In the genomic region with DNA sequence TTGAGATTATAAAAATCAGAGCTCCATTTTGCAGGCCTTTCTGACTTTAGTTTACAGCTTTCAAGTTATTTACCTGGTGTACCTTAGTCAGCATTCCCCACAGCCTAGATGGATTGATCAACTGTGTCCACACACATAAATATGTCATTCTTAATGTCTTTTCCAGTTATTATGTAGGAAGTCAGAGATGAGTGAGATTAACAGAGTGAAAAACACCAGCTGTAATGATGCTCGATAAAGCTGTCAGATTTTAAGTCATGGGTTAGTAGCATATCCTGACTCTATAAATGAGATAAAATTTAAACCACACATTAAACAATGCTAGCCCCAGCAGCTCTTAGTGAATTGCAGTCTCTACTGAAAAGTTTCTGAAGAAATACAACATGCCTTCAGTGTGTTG, we compare ENCODE assay signal across 1 cellular context.
A peak's percentile ranks its signal among the peaks of the same experiment; 100 is the strongest.
TF ChIP-seq lines count a peak whose summit lies in the region.

No MANE protein-coding gene starts in this region.

TF ChIP-seq in HEK293, 187 proteins besides CTCF, POLR2A, EP300 and RAD21 (continued from another document):
- TF ChIP-seq, protein P1, sequence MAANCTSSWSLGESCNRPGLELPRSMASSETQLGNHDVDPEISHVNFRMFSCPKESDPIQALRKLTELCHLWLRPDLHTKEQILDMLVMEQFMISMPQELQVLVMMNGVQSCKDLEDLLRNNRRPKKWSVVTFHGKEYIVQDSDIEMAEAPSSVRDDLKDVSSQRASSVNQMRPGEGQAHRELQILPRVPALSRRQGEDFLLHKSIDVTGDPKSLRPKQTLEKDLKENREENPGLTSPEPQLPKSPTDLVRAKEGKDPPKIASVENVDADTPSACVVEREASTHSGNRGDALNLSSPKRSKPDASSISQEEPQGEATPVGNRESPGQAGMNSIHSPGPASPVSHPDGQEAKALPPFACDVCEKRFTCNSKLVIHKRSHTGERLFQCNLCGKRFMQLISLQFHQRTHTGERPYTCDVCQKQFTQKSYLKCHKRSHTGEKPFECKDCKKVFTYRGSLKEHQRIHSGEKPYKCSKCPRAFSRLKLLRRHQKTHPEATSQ (tag by site-specific recombination; IDR thresholded peaks at IDR 0.05): no peak
- TF ChIP-seq ZNF404 (tag by site-specific recombination; IDR thresholded peaks at IDR 0.05) (no peak), GLIS2 (tag by site-specific recombination; IDR thresholded peaks at IDR 0.05) (no peak), GLIS1 (tag by site-specific recombination; IDR thresholded peaks at IDR 0.05) (no peak)
- TF ChIP-seq, protein P2, sequence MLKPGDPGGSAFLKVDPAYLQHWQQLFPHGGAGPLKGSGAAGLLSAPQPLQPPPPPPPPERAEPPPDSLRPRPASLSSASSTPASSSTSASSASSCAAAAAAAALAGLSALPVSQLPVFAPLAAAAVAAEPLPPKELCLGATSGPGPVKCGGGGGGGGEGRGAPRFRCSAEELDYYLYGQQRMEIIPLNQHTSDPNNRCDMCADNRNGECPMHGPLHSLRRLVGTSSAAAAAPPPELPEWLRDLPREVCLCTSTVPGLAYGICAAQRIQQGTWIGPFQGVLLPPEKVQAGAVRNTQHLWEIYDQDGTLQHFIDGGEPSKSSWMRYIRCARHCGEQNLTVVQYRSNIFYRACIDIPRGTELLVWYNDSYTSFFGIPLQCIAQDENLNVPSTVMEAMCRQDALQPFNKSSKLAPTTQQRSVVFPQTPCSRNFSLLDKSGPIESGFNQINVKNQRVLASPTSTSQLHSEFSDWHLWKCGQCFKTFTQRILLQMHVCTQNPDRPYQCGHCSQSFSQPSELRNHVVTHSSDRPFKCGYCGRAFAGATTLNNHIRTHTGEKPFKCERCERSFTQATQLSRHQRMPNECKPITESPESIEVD (tag by site-specific recombination; IDR thresholded peaks at IDR 0.05): 0 out of 2 replicates have a peak, but pooled peaks have one; percentile 7
